10 cellular contexts compared by ENCODE assay signal in genomic region chr6:80143312-80143960, GRCh38. TPM values are rescaled to one million over a fixed set of nuclear protein-coding genes. Genes with fewer than 3 reads are reported as not detected.
DNase-seq lines count a peak whose midpoint lies in the region; ATAC-seq and TF ChIP-seq lines count a peak whose summit lies in the region.
"Had no signal": no experiment of that assay in that cellular context is flagged by ENCODE, and none has a peak within 500 bp of the region (broad histone marks: within the 10 kb centered on the region; RNA-seq: fewer than 3 reads in every experiment).

No MANE protein-coding gene starts in this region.

- no peak for TF ChIP-seq CTCF in AG09309 (IDR thresholded peaks at IDR 0.05; ENCODE audit: control insufficient read depth, insufficient read depth, low read depth, low read length, missing control alignments)
- peak; percentile 48 for TF ChIP-seq CTCF in chondrocyte (IDR thresholded peaks at IDR 0.05)
- TF ChIP-seq CTCF in WTC11 (IDR thresholded peaks at IDR 0.05): no peak

- H3K27ac Mint-ChIP-seq in chondrocyte (ENCODE audit: unreplicated experiment): peak overlapping the region; percentile 81
- H3K27ac Mint-ChIP-seq in WTC11: no peak overlapping the region

- H3K4me3 Mint-ChIP-seq in chondrocyte (ENCODE audit: unreplicated experiment): peak overlapping the region; percentile 20
- H3K4me3 Mint-ChIP-seq in WTC11: no peak overlapping the region

- H3K27me3 Mint-ChIP-seq in chondrocyte (ENCODE audit: low read depth) (no peaks in the 10 kb centered on the region), WTC11 (ENCODE audit: low read depth) (no peaks in the 10 kb centered on the region)

- no peaks in the 10 kb centered on the region for H3K9me3 Mint-ChIP-seq in chondrocyte (ENCODE audit: low read depth)
- H3K9me3 Mint-ChIP-seq in WTC11: no peaks in the 10 kb centered on the region

- CTCF ChIA-PET in WTC11 (lab: Charles Lee): no interaction called here

- peaks cover 42% of the 10 kb centered on the region for H3K4me1 Mint-ChIP-seq in chondrocyte (ENCODE audit: low read depth)
- no peaks in the 10 kb centered on the region for H3K4me1 Mint-ChIP-seq in WTC11

- no peak overlapping the region for H3K4me3 ChIP-seq in AG09309 (ENCODE audit: control insufficient read depth, low read depth, low read length)

- H3K36me3 Mint-ChIP-seq in chondrocyte (ENCODE audit: low read depth) (peaks cover 7% of the 10 kb centered on the region), WTC11 (peaks cover 16% of the 10 kb centered on the region)

- peak; percentile 68 for DNase-seq in AG09309 (ENCODE audit: low read depth)
- DNase-seq in NCI-H1105 treated with DMSO at 0.1 percent for 48 hours (lab: John Stamatoyannopoulos, UW): peak; percentile 70
- no peak for DNase-seq in chondrocyte (ENCODE audit: low spot score)
- peak; percentile 41 for DNase-seq in midbrain (lab: John Stamatoyannopoulos, UW)
- no peak for DNase-seq in WTC11 (ENCODE audit: low spot score)
- DNase-seq in NCI-H526 treated with DMSO at 0.1 percent for 48 hours (lab: John Stamatoyannopoulos, UW): no peak
- DNase-seq in activated naive CD4-positive, alpha-beta T cell (lab: John Stamatoyannopoulos, UW): no peak
- DNase-seq: GDM1; stimulated activated naive CD4-positive, alpha-beta T cell treated with Interleukin-2 at 50 U/mL for 16 hours had no signal

- POLR2A ChIA-PET in WTC11 (lab: Charles Lee): no interaction called here

- ATAC-seq in WTC11: no peak
- ATAC-seq in GM21825 (IDR thresholded peaks at IDR 0.05; ENCODE audit: unreplicated experiment): no peak

TF ChIP-seq in WTC11, 78 proteins besides CTCF, POLR2A, EP300 and RAD21:
- TF ChIP-seq RORB (CRISPR knock-in tag; IDR thresholded peaks at IDR 0.05): no peak

RNA-seq across cellular contexts. Expression of gene BCKDHB, which starts 37.0 kb away (rescaled TPM):
- total RNA-seq in chondrocyte (12.9 to 28.1 TPM (median 15.1 TPM) in 3 replicates), WTC11 (2021) (24.3 to 30.0 TPM (median 27.5 TPM) in 3 replicates)

Comparison
In these comparisons a context has a peak if more than half of its experiments do, and no peak if none do; other contexts are left out.
1. DNase-seq: peak in AG09309 (single experiment), NCI-H1105 treated with DMSO at 0.1 percent for 48 hours (single experiment) and midbrain (single experiment); none in chondrocyte (single experiment), WTC11 (single experiment), NCI-H526 treated with DMSO at 0.1 percent for 48 hours (single experiment) and activated naive CD4-positive, alpha-beta T cell (0 of 4).